ENCODE assay signal across 16 cellular contexts in genomic region chr6:62998022-62998421, GRCh38.
"Had no signal": no experiment of that assay in that cellular context is flagged by ENCODE, and none has a peak within 500 bp of the region (broad histone marks: within the 10 kb centered on the region; RNA-seq: fewer than 3 reads in every experiment).

No MANE protein-coding gene starts in this region.

- H3K36me3 ChIP-seq: left lung, right atrium auricular region, tibial nerve, vagina had no signal

- DNase-seq: activated CD4-positive, alpha-beta memory T cell treated with anti-CD3 and anti-CD28 coated beads, Interleukin-2, amount 10 ng/mL, durations not matched to agents 7 days and 5 days; activated CD4-positive, alpha-beta T cell treated with anti-CD3 and anti-CD28 coated beads for 48 hours; activated CD4-positive, CD25-positive, alpha-beta regulatory T cell; activated naive CD4-positive, alpha-beta T cell; activated naive CD8-positive, alpha-beta T cell treated with anti-CD3 and anti-CD28 coated beads for 36 hours; activated T-cell treated with anti-CD3 and anti-CD28 coated beads, Interleukin-2, amount 50 U/mL, for 1 hour; amniotic stem cell; effector memory CD8-positive, alpha-beta T cell; foreskin fibroblast; kidney; left lung; T1000 had no signal

- ATAC-seq: activated T-helper 17 cell treated with anti-CD3 and anti-CD28 coated beads, Interleukin-2, amount 50 U/mL, for 72 hours; effector memory CD8-positive, alpha-beta T cell; left lung had no signal

- H3K4me3 ChIP-seq: left lung, right atrium auricular region, tibial nerve, vagina had no signal

- H3K27me3 ChIP-seq: left lung, right atrium auricular region, tibial nerve, vagina had no signal

- H3K27ac ChIP-seq: left lung, right atrium auricular region, tibial nerve, vagina had no signal

- H3K4me1 ChIP-seq: left lung, right atrium auricular region, tibial nerve, vagina had no signal

- H3K9me3 ChIP-seq: right atrium auricular region, tibial nerve, vagina had no signal
